ENCODE assay signal across 9 cellular contexts in the genomic region with DNA sequence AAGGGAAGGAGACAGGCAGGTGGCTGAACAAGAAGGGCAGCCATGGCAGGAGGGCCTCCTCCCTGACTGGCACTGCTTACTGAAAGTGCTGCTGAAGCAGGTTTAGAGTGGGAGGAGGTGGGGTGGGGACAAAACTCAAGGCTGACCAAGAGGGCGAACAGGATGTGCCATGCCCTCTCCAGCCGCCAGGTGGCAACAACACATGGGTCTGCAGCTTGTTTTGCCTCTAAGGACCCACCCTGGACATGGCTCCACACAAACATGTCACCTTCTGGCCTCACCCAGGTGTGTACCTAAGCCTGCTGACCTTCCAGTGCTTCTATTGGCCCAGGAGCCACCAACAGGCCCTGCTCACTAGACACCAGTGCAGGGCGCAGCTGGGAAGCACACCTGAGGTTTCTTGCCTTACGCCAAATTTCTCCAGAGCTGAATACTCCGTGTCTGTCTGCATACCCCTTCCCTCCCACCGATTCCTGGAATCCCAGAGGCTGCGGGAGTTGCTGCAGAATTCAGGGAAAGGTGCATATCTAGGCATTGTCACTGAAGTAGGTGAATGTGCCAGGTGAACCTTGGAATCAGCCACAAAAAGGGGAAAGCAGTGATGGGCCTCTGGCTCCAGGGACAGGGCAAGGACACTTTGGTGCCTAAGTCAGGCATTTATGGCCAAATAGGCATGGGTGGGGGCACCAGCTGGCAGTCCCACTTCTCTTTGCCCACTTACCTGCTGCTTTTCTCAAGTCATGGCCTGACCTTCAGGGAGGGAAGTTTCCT. TPM values are rescaled to one million over a fixed set of nuclear protein-coding genes. Genes with fewer than 3 reads are reported as not detected.
DNase-seq lines count a peak whose midpoint lies in the region; ATAC-seq, FAIRE-seq and TF ChIP-seq lines count a peak whose summit lies in the region.
"Had no signal": no experiment of that assay in that cellular context is flagged by ENCODE, and none has a peak within 500 bp of the region (broad histone marks: within the 10 kb centered on the region; RNA-seq: fewer than 3 reads in every experiment).

No MANE protein-coding gene starts in this region.

- POLR2A ChIA-PET in HepG2 (lab: Yijun Ruan, JAX), result interaction anchor here (0.6 to 4.4 kb wide), 8 partner anchors 18 to 177 kb away, joined by 3 to 28 read pairs (median 6); a partner anchor contains a TSS

- in situ Hi-C loops in HepG2 (cut with HindIII; ENCODE audit: extremely low pct_ligation_motif_present, low pct_unique_long_range_greater_than_20kb), result no loop called here

- H3K27ac ChIP-seq in dorsolateral prefrontal cortex (peak overlapping the region; percentile 33 to 100 (median 93)), HepG2 (ENCODE audit: extremely low read length, insufficient read depth, low read length) (peak overlapping the region; percentile 66)

- intact Hi-C loops in dorsolateral prefrontal cortex (cut with DNase I) (no loop called here), HepG2 (cut with micrococcal nuclease; ENCODE audit: unreplicated experiment) (loop anchor here (1.0 to 10.0 kb wide), 2 partner anchors 67 to 121 kb away; no protein-coding TSS in a partner anchor)

- CTCF ChIA-PET in HepG2 (lab: Yijun Ruan, JAX; ENCODE audit: low intra/inter-chr PET ratio, low total read pairs), result interaction anchor here (1.4 to 1.5 kb wide), 2 partner anchors 14 to 122 kb away, joined by 8 to 18 read pairs; a partner anchor contains a TSS

- H3K79me2 ChIP-seq in HepG2 (ENCODE audit: insufficient read depth, low read length), result peaks cover 17% of the 10 kb centered on the region

- H3K4me1 ChIP-seq in HepG2 (ENCODE audit: insufficient read depth, low read length), result peaks cover 88% of the 10 kb centered on the region

- peak; percentile 99 for FAIRE-seq in HepG2 (lab: Jason Lieb, UNC)

- ATAC-seq in HG03095 (IDR thresholded peaks at IDR 0.05; ENCODE audit: unreplicated experiment) (peak; percentile 81), HepG2 (peak; percentile 70)

- H2AFZ ChIP-seq in HepG2 (ENCODE audit: low read length), result no peak overlapping the region

- TF ChIP-seq RAD21 in HepG2 (CRISPR knock-in tag; IDR thresholded peaks at IDR 0.05), result peak; percentile 93

- H3K4me3 ChIP-seq in dorsolateral prefrontal cortex, result peak overlapping the region in 22 of 59 donors; percentile 1 to 95 (median 17)
- H3K4me3 ChIP-seq in HepG2 (replicated peaks in 1 of 3; ENCODE audit: insufficient read depth in 1 of 3, low read depth in 2 of 3, low read length in 3 of 3), result peak overlapping the region in 1 of 3 experiments; percentile 19; a peak in 1 of 6 replicates
- H3K4me3 ChIP-seq: BLaER1 treated with 17β-estradiol and CSF1 and Interleukin-3, amounts not matched to agents 10 nM and 100 nM had no signal

- peak; percentile 20 to 66; a peak in 3 of 4 replicates for TF ChIP-seq POLR2A in HepG2 (IDR thresholded peaks at IDR 0.05; ENCODE audit: insufficient read depth in 1 of 2, low read depth in 2 of 2, low read length in 2 of 2)

- peak overlapping the region; percentile 46 for H3K9ac ChIP-seq in HepG2 (ENCODE audit: insufficient read depth, low read depth, low read length)

- peak overlapping the region; percentile 67 for H3K4me2 ChIP-seq in HepG2 (ENCODE audit: low read depth, low read length)

- no peaks in the 10 kb centered on the region for H3K9me3 ChIP-seq in HepG2 (ENCODE audit: low read length)
- H3K9me3 ChIP-seq: BLaER1 treated with 17β-estradiol and CSF1 and Interleukin-3, amounts not matched to agents 10 nM and 100 nM had no signal

- DNase-seq in NCI-H187 (lab: John Stamatoyannopoulos, UW), result peak; percentile 47 to 68
- DNase-seq in NCI-H187 treated with DMSO at 0.1 percent for 48 hours (lab: John Stamatoyannopoulos, UW), result no peak
- DNase-seq in NCI-H446 treated with DMSO at 0.1 percent for 48 hours (lab: John Stamatoyannopoulos, UW), result peak; percentile 33
- peak; percentile 53 for DNase-seq in activated CD4-positive, alpha-beta T cell treated with anti-CD3 and anti-CD28 coated beads, Interleukin-2, amount 50 U/mL, for 1 hour
- DNase-seq in dorsolateral prefrontal cortex, result peak; percentile 66 to 92 (median 87)
- peak; percentile 86 for DNase-seq in HepG2 (ENCODE audit: low spot score)
- peak; percentile 20 to 47 (median 28) for DNase-seq in stimulated activated CD4-positive, alpha-beta T cell treated with anti-CD3 and anti-CD28 coated beads, TNF-alpha, amount 100 ng/mL, for 4 hours (ENCODE audit: low read depth in 3 of 3)

- H3K27me3 ChIP-seq in dorsolateral prefrontal cortex, result no peaks in the 10 kb centered on the region
- no peaks in the 10 kb centered on the region; a peak in 1 of 5 replicates for H3K27me3 ChIP-seq in HepG2 (ENCODE audit: control insufficient read depth in 1 of 2, insufficient read depth in 2 of 2, low read length in 2 of 2)
- H3K27me3 ChIP-seq: BLaER1 treated with 17β-estradiol and CSF1 and Interleukin-3, amounts not matched to agents 10 nM and 100 nM had no signal

- 83% methylated on average over 4 of the region's 7 CpGs for WGBS in HepG2 (ENCODE audit: low lambda C conversion rate)

- BruUV-seq in HepG2 (replicated peaks; lab: Mats Ljungman, UMichigan), result no TSS peak

- no peaks in the 10 kb centered on the region for H4K20me1 ChIP-seq in HepG2 (ENCODE audit: insufficient read depth, low read length)
- H4K20me1 ChIP-seq: BLaER1 treated with 17β-estradiol and CSF1 and Interleukin-3, amounts not matched to agents 10 nM and 100 nM had no signal

- H3K36me3 ChIP-seq in HepG2 (replicated peaks in 1 of 2; ENCODE audit: control insufficient read depth in 1 of 2, insufficient read depth in 2 of 2, low read length in 2 of 2), result peaks cover 4 to 12% of the 10 kb centered on the region in 2 experiments; a peak in 2 of 5 replicates

- TF ChIP-seq EP300 in HepG2 (IDR thresholded peaks at IDR 0.05; ENCODE audit: low read depth in 2 of 2, low read length in 2 of 2) (peak in 1 of 2 experiments; percentile 30; a peak in 1 of 4 replicates), HepG2 (CRISPR knock-in tag; IDR thresholded peaks at IDR 0.05; ENCODE audit: borderline replicate concordance) (no peak)

- TF ChIP-seq CTCF in dorsolateral prefrontal cortex (IDR thresholded peaks at IDR 0.05 in 54 of 56, conservative IDR thresholded peaks at IDR 0.05 in 2 of 56; ENCODE audit: low read depth in 1 of 56, partially characterized antibody in 56 of 56) (peak; percentile 75 to 98 (median 94)), HepG2 (CRISPR knock-in tag; IDR thresholded peaks at IDR 0.05) (peak; percentile 99)

RNA-seq across cellular contexts. Expression of a gene that starts 5.3 kb away (rescaled TPM):
- total RNA-seq in dorsolateral prefrontal cortex (100 to 1,000 TPM in 19 of 120 experiments, 10 to 100 TPM in 101; 52.9 to 176 (median 79.2) TPM), HepG2 (2016; rRNA removed; fragmentation: Illumina TruSeq; extraction: Trizol) (26.5 and 28.6 TPM in 2 replicates)
- total RNA-seq in HepG2 (2016; cell fraction: cytosol; rRNA removed; fragmentation: Illumina TruSeq; extraction: Trizol; ENCODE audit: low read depth), result 15.7 and 18.2 TPM in 2 replicates
- total RNA-seq in HepG2 (2016; cell fraction: insoluble cytoplasmic fraction; rRNA removed; fragmentation: Illumina TruSeq; extraction: Trizol), result 23.7 and 27.5 TPM in 2 replicates
- total RNA-seq in HepG2 (2016; cell fraction: membrane; rRNA removed; fragmentation: Illumina TruSeq; extraction: Trizol), result 24.4 and 25.4 TPM in 2 replicates
- total RNA-seq in HepG2 (2016; cell fraction: nucleus; rRNA removed; fragmentation: Illumina TruSeq; extraction: Trizol), result 23.6 and 27.9 TPM in 2 replicates
- polyA plus RNA-seq in HepG2 (2011; rRNA removed), result 23.9 and 30.3 TPM in 2 replicates
- polyA plus RNA-seq in HepG2 (2011; cell fraction: cytosol; rRNA removed), result 11.8 and 18.1 TPM in 2 replicates
- polyA plus RNA-seq in HepG2 (2011; cell fraction: nucleus; rRNA removed), result 104 and 135 TPM in 2 replicates
- polyA plus RNA-seq in HepG2 (2012), result 12.2 and 19.3 TPM in 2 replicates
- 13.9 and 14.3 TPM in 2 replicates for polyA plus RNA-seq in HepG2 (2016; cell fraction: cytosol; fragmentation: Illumina TruSeq; extraction: Trizol; ENCODE audit: low read depth)
- polyA plus RNA-seq in HepG2 (2016; cell fraction: insoluble cytoplasmic fraction; fragmentation: Illumina TruSeq; extraction: Trizol; ENCODE audit: low read depth), result 37.5 and 41.0 TPM in 2 replicates
- 24.3 and 27.2 TPM in 2 replicates for polyA plus RNA-seq in HepG2 (2016; cell fraction: membrane; fragmentation: Illumina TruSeq; extraction: Trizol; ENCODE audit: low read depth)
- polyA plus RNA-seq in HepG2 (2016; cell fraction: nucleus; fragmentation: Illumina TruSeq; extraction: Trizol; ENCODE audit: insufficient read depth, low read depth), result 82.1 and 85.7 TPM in 2 replicates
- 12.7 and 26.2 TPM in 2 replicates for polyA minus RNA-seq in HepG2 (2011; rRNA and poly(A)+ RNA removed; ENCODE audit: low replicate concordance)
- polyA minus RNA-seq in HepG2 (2011; cell fraction: cytosol; rRNA and poly(A)+ RNA removed), result 7.7 and 12.2 TPM in 2 replicates
- polyA minus RNA-seq in HepG2 (2011; cell fraction: nucleus; rRNA and poly(A)+ RNA removed), result 12.3 and 21.4 TPM in 2 replicates

RNA-seq across cellular contexts. Expression of a gene that starts 28.3 kb away (rescaled TPM):
- 100 to 1,000 TPM; 115 to 213 (median 171) TPM for total RNA-seq in dorsolateral prefrontal cortex
- total RNA-seq in HepG2 (2016; rRNA removed; fragmentation: Illumina TruSeq; extraction: Trizol), result 3.1 and 4.0 TPM in 2 replicates
- total RNA-seq in HepG2 (2016; cell fraction: cytosol; rRNA removed; fragmentation: Illumina TruSeq; extraction: Trizol; ENCODE audit: low read depth), result 1.9 and 2.7 TPM in 2 replicates
- 2.4 and 4.3 TPM in 2 replicates for total RNA-seq in HepG2 (2016; cell fraction: insoluble cytoplasmic fraction; rRNA removed; fragmentation: Illumina TruSeq; extraction: Trizol)
- 1.9 and 2.3 TPM in 2 replicates for total RNA-seq in HepG2 (2016; cell fraction: membrane; rRNA removed; fragmentation: Illumina TruSeq; extraction: Trizol)
- total RNA-seq in HepG2 (2016; cell fraction: nucleus; rRNA removed; fragmentation: Illumina TruSeq; extraction: Trizol), result 7.6 and 9.5 TPM in 2 replicates
- 6.6 and 7.8 TPM in 2 replicates for polyA plus RNA-seq in HepG2 (2011; rRNA removed)
- polyA plus RNA-seq in HepG2 (2011; cell fraction: cytosol; rRNA removed), result 3.6 and 4.4 TPM in 2 replicates
- polyA plus RNA-seq in HepG2 (2011; cell fraction: nucleus; rRNA removed), result 23.5 and 27.3 TPM in 2 replicates
- 5.9 and 7.3 TPM in 2 replicates for polyA plus RNA-seq in HepG2 (2012)
- 0.35 and 0.41 TPM in 2 replicates for polyA plus RNA-seq in HepG2 (2016; cell fraction: cytosol; fragmentation: Illumina TruSeq; extraction: Trizol; ENCODE audit: low read depth)
- polyA plus RNA-seq in HepG2 (2016; cell fraction: insoluble cytoplasmic fraction; fragmentation: Illumina TruSeq; extraction: Trizol; ENCODE audit: low read depth), result 2.4 and 3.9 TPM in 2 replicates
- polyA plus RNA-seq in HepG2 (2016; cell fraction: membrane; fragmentation: Illumina TruSeq; extraction: Trizol; ENCODE audit: low read depth), result 0.68 TPM in 2 replicates
- polyA plus RNA-seq in HepG2 (2016; cell fraction: nucleus; fragmentation: Illumina TruSeq; extraction: Trizol; ENCODE audit: insufficient read depth, low read depth), result 18.1 and 20.4 TPM in 2 replicates
- 25.8 and 30.0 TPM in 2 replicates for polyA minus RNA-seq in HepG2 (2011; rRNA and poly(A)+ RNA removed; ENCODE audit: low replicate concordance)
- polyA minus RNA-seq in HepG2 (2011; cell fraction: cytosol; rRNA and poly(A)+ RNA removed), result 7.9 and 9.1 TPM in 2 replicates
- polyA minus RNA-seq in HepG2 (2011; cell fraction: nucleus; rRNA and poly(A)+ RNA removed), result 13.4 and 15.3 TPM in 2 replicates

RNA-seq across cellular contexts. Expression of a gene that starts 29.2 kb away (rescaled TPM):
- total RNA-seq in dorsolateral prefrontal cortex, result 10 to 100 TPM in 14 of 120 experiments, 1 to 10 TPM in 106; 1.9 to 14.4 (median 6.7) TPM
- total RNA-seq in HepG2 (2016; rRNA removed; fragmentation: Illumina TruSeq; extraction: Trizol), result 3.8 and 5.7 TPM in 2 replicates
- total RNA-seq in HepG2 (2016; cell fraction: cytosol; rRNA removed; fragmentation: Illumina TruSeq; extraction: Trizol; ENCODE audit: low read depth), result 3.1 and 3.6 TPM in 2 replicates
- 2.8 and 5.0 TPM in 2 replicates for total RNA-seq in HepG2 (2016; cell fraction: insoluble cytoplasmic fraction; rRNA removed; fragmentation: Illumina TruSeq; extraction: Trizol)
- total RNA-seq in HepG2 (2016; cell fraction: membrane; rRNA removed; fragmentation: Illumina TruSeq; extraction: Trizol), result 3.2 and 3.4 TPM in 2 replicates
- 2.4 and 2.6 TPM in 2 replicates for total RNA-seq in HepG2 (2016; cell fraction: nucleus; rRNA removed; fragmentation: Illumina TruSeq; extraction: Trizol)
- polyA plus RNA-seq in HepG2 (2011; rRNA removed), result 3.7 and 6.1 TPM in 2 replicates
- polyA plus RNA-seq in HepG2 (2011; cell fraction: cytosol; rRNA removed), result 4.3 and 4.4 TPM in 2 replicates
- polyA plus RNA-seq in HepG2 (2011; cell fraction: nucleus; rRNA removed), result 6.0 and 7.0 TPM in 2 replicates
- polyA plus RNA-seq in HepG2 (2012), result 2.5 and 2.7 TPM in 2 replicates
- 2.2 TPM in 2 replicates for polyA plus RNA-seq in HepG2 (2016; cell fraction: cytosol; fragmentation: Illumina TruSeq; extraction: Trizol; ENCODE audit: low read depth)
- 4.9 and 5.8 TPM in 2 replicates for polyA plus RNA-seq in HepG2 (2016; cell fraction: insoluble cytoplasmic fraction; fragmentation: Illumina TruSeq; extraction: Trizol; ENCODE audit: low read depth)
- polyA plus RNA-seq in HepG2 (2016; cell fraction: membrane; fragmentation: Illumina TruSeq; extraction: Trizol; ENCODE audit: low read depth), result 2.6 and 2.9 TPM in 2 replicates
- polyA plus RNA-seq in HepG2 (2016; cell fraction: nucleus; fragmentation: Illumina TruSeq; extraction: Trizol; ENCODE audit: insufficient read depth, low read depth), result 4.3 and 5.1 TPM in 2 replicates
- 0.30 and 3.0 TPM in 2 replicates for polyA minus RNA-seq in HepG2 (2011; rRNA and poly(A)+ RNA removed; ENCODE audit: low replicate concordance)
- 1.1 and 1.3 TPM in 2 replicates for polyA minus RNA-seq in HepG2 (2011; cell fraction: cytosol; rRNA and poly(A)+ RNA removed)
- 2.3 and 2.9 TPM in 2 replicates for polyA minus RNA-seq in HepG2 (2011; cell fraction: nucleus; rRNA and poly(A)+ RNA removed)

Comparison
In these comparisons a context has a peak if more than half of its experiments do, and no peak if none do; other contexts are left out.
1. RNA of a gene that starts 28.3 kb away (total RNA-seq): 115 to 213 TPM in dorsolateral prefrontal cortex; 1.9 to 9.5 TPM in HepG2; every median in the first group is over 10 times any median in the second.